8 cellular contexts compared by ENCODE assay signal in the genomic region with DNA sequence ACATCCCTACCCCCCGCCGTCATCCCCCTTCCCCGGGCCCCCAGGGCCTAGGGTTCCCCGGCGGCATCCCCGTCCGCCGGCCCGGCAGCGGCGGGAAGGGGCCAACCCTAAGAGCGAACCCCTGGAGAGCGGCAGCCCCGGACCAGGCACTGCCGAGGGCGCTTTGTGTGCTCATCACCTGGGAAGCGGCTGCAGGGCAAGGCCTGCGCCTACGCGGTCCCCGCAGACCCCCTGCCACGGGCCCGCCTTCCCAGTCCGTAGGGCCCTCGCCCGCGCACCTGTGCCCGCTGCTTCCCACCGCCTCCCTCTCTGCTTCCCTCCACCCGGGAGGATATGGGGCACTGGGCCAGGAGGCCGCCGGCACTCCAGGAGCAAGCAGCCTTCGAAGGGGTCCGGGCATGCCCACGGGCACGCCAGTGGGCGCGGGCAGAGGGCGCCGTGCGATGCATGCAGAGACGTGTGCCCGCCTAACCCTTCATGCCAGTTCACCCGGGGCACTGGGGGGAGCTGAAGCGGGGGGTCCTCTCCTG. TPM values are rescaled to one million over a fixed set of nuclear protein-coding genes. Genes with fewer than 3 reads are reported as not detected.
DNase-seq lines count a peak whose midpoint lies in the region; ATAC-seq and TF ChIP-seq lines count a peak whose summit lies in the region.

No MANE protein-coding gene starts in this region.

- ATAC-seq in activated naive CD8-positive, alpha-beta T cell treated with anti-CD3 and anti-CD28 coated beads, Interleukin-2, amount 10 ng/mL, durations not matched to agents 7 days and 5 days (ENCODE audit: low read depth), result peak; percentile 2
- no peak for ATAC-seq in memory B cell (ENCODE audit: low read depth)
- no peak for ATAC-seq in GM21526 (IDR thresholded peaks at IDR 0.05; ENCODE audit: low FRiP score, unreplicated experiment)

- peak overlapping the region; percentile 69 to 76 for H3K4me3 Mint-ChIP-seq in CD14-positive monocyte
- H3K4me3 Mint-ChIP-seq in HFFc6, result peak overlapping the region; percentile 88
- peak overlapping the region; percentile 83 for H3K4me3 Mint-ChIP-seq in activated naive CD8-positive, alpha-beta T cell treated with anti-CD3 and anti-CD28 coated beads, Interleukin-2, amount 10 ng/mL, durations not matched to agents 7 days and 5 days
- H3K4me3 Mint-ChIP-seq in memory B cell, result peak overlapping the region; percentile 93

- intact Hi-C loops in CD14-positive monocyte (cut with micrococcal nuclease), result loop anchor here (2.0 to 5.0 kb wide), 2 partner anchors 160 to 163 kb away; no protein-coding TSS in a partner anchor

- H3K27me3 Mint-ChIP-seq in CD14-positive monocyte (ENCODE audit: low read depth in 3 of 3), result peaks cover 3 to 18% (median 8%) of the 10 kb centered on the region in 3 donors
- peaks cover 11% of the 10 kb centered on the region for H3K27me3 Mint-ChIP-seq in HFFc6 (ENCODE audit: insufficient read depth)
- H3K27me3 Mint-ChIP-seq in activated naive CD8-positive, alpha-beta T cell treated with anti-CD3 and anti-CD28 coated beads, Interleukin-2, amount 10 ng/mL, durations not matched to agents 7 days and 5 days, result no peaks in the 10 kb centered on the region
- H3K27me3 Mint-ChIP-seq in memory B cell, result no peaks in the 10 kb centered on the region

- peaks cover 6 to 19% of the 10 kb centered on the region in 2 donors for H3K36me3 Mint-ChIP-seq in CD14-positive monocyte
- peaks cover 8% of the 10 kb centered on the region for H3K36me3 Mint-ChIP-seq in HFFc6 (ENCODE audit: low read depth)
- H3K36me3 Mint-ChIP-seq in activated naive CD8-positive, alpha-beta T cell treated with anti-CD3 and anti-CD28 coated beads, Interleukin-2, amount 10 ng/mL, durations not matched to agents 7 days and 5 days, result peaks cover 2% of the 10 kb centered on the region
- peaks cover 4% of the 10 kb centered on the region for H3K36me3 Mint-ChIP-seq in memory B cell

- TF ChIP-seq CTCF in CD14-positive monocyte (IDR thresholded peaks at IDR 0.05) (no peak), HFFc6 (IDR thresholded peaks at IDR 0.05) (no peak)

- DNase-seq in CD14-positive monocyte (ENCODE audit: low spot score), result no peak
- no peak for DNase-seq in HFFc6
- DNase-seq in activated naive CD8-positive, alpha-beta T cell treated with anti-CD3 and anti-CD28 coated beads, Interleukin-2, amount 10 ng/mL, durations not matched to agents 7 days and 5 days, result no peak
- DNase-seq in memory B cell (ENCODE audit: low spot score in 2 of 2), result no peak
- no peak for DNase-seq in inferior parietal cortex (ENCODE audit: extremely low spot score)
- DNase-seq in pons (ENCODE audit: low spot score), result no peak
- DNase-seq in OCI-M1 (lab: John Stamatoyannopoulos, UW), result no peak

- peaks cover 0 to 29% (median 6%) of the 10 kb centered on the region in 7 donors for H3K9me3 Mint-ChIP-seq in CD14-positive monocyte
- 0 out of 2 replicates have a peak, but pooled peaks cover 4% of the 10 kb centered on the region for H3K9me3 Mint-ChIP-seq in HFFc6
- H3K9me3 Mint-ChIP-seq in activated naive CD8-positive, alpha-beta T cell treated with anti-CD3 and anti-CD28 coated beads, Interleukin-2, amount 10 ng/mL, durations not matched to agents 7 days and 5 days, result no peaks in the 10 kb centered on the region
- H3K9me3 Mint-ChIP-seq in memory B cell, result no peaks in the 10 kb centered on the region

- H3K27ac Mint-ChIP-seq in CD14-positive monocyte (peak overlapping the region in 5 of 7 donors; percentile 54 to 88 (median 65)), HFFc6 (no peak overlapping the region), memory B cell (peak overlapping the region; percentile 72)
- H3K27ac Mint-ChIP-seq in activated naive CD8-positive, alpha-beta T cell treated with anti-CD3 and anti-CD28 coated beads, Interleukin-2, amount 10 ng/mL, durations not matched to agents 7 days and 5 days, result peak overlapping the region; percentile 83

- POLR2A ChIA-PET in activated naive CD8-positive, alpha-beta T cell treated with anti-CD3 and anti-CD28 coated beads, Interleukin-2, amount 10 ng/mL, durations not matched to agents 7 days and 5 days (lab: Charles Lee), result interaction anchor here (1.2 kb wide), 1 partner anchor 26 kb away, joined by 3 read pairs; no protein-coding TSS in a partner anchor

- peaks cover 21% of the 10 kb centered on the region for H3K4me1 Mint-ChIP-seq in CD14-positive monocyte
- H3K4me1 Mint-ChIP-seq in HFFc6 (ENCODE audit: low read depth), result peaks cover 6% of the 10 kb centered on the region; the same call in 1 of the 2 replicates
- peaks cover 11% of the 10 kb centered on the region for H3K4me1 Mint-ChIP-seq in activated naive CD8-positive, alpha-beta T cell treated with anti-CD3 and anti-CD28 coated beads, Interleukin-2, amount 10 ng/mL, durations not matched to agents 7 days and 5 days
- peaks cover 10% of the 10 kb centered on the region for H3K4me1 Mint-ChIP-seq in memory B cell

RNA-seq across cellular contexts. Expression of a gene that starts 2.6 kb away (rescaled TPM):
- 100 to 1,000 TPM; 111 to 219 TPM for polyA plus RNA-seq in CD14-positive monocyte
- total RNA-seq in HFFc6 (2021; fragmentation: NEBNext Ultra II Directional; extraction: Animal tissue kit (Norgen Biotek cat#: 25700)), result 1,000 to 10,000 TPM; 2,260 to 2,886 (median 2,666) TPM
- 100 to 1,000 TPM; 985 to 994 TPM for total RNA-seq in activated naive CD8-positive, alpha-beta T cell treated with anti-CD3 and anti-CD28 coated beads, Interleukin-2, amount 10 ng/mL, durations not matched to agents 7 days and 5 days

RNA-seq across cellular contexts. Expression of a gene that starts 7.3 kb away (rescaled TPM):
- polyA plus RNA-seq in CD14-positive monocyte, result 10 to 100 TPM; 14.0 to 17.6 TPM
- 100 to 1,000 TPM in 4 of 6 experiments, 10 to 100 TPM in 2; 84.8 to 119 (median 108) TPM for total RNA-seq in HFFc6 (2021; fragmentation: NEBNext Ultra II Directional; extraction: Animal tissue kit (Norgen Biotek cat#: 25700))
- total RNA-seq in activated naive CD8-positive, alpha-beta T cell treated with anti-CD3 and anti-CD28 coated beads, Interleukin-2, amount 10 ng/mL, durations not matched to agents 7 days and 5 days, result 10 to 100 TPM; 66.1 to 68.1 TPM

RNA-seq across cellular contexts. Expression of a gene that starts 26.3 kb away (rescaled TPM):
- 1,000 to 10,000 TPM; 1,536 to 1,724 TPM for polyA plus RNA-seq in CD14-positive monocyte
- total RNA-seq in HFFc6 (2021; fragmentation: NEBNext Ultra II Directional; extraction: Animal tissue kit (Norgen Biotek cat#: 25700)), result 1,000 to 10,000 TPM; 1,764 to 1,978 (median 1,934) TPM
- 1,000 to 10,000 TPM; 2,867 to 2,975 TPM for total RNA-seq in activated naive CD8-positive, alpha-beta T cell treated with anti-CD3 and anti-CD28 coated beads, Interleukin-2, amount 10 ng/mL, durations not matched to agents 7 days and 5 days

RNA-seq across cellular contexts. Expression of a gene that starts 37.2 kb away (rescaled TPM):
- polyA plus RNA-seq in CD14-positive monocyte, result 10 to 100 TPM; 26.2 to 27.2 TPM
- 10 to 100 TPM; 74.8 to 96.3 (median 87.4) TPM for total RNA-seq in HFFc6 (2021; fragmentation: NEBNext Ultra II Directional; extraction: Animal tissue kit (Norgen Biotek cat#: 25700))
- total RNA-seq in activated naive CD8-positive, alpha-beta T cell treated with anti-CD3 and anti-CD28 coated beads, Interleukin-2, amount 10 ng/mL, durations not matched to agents 7 days and 5 days, result 10 to 100 TPM; 20.5 to 26.2 TPM

RNA-seq across cellular contexts. Expression of a gene that starts 39.5 kb away (rescaled TPM):
- polyA plus RNA-seq in CD14-positive monocyte, result 10 to 100 TPM; 21.7 to 21.9 TPM
- total RNA-seq in HFFc6 (2021; fragmentation: NEBNext Ultra II Directional; extraction: Animal tissue kit (Norgen Biotek cat#: 25700)), result 10 to 100 TPM; 13.0 to 17.3 (median 15.1) TPM
- 10 to 100 TPM; 94.7 to 95.3 TPM for total RNA-seq in activated naive CD8-positive, alpha-beta T cell treated with anti-CD3 and anti-CD28 coated beads, Interleukin-2, amount 10 ng/mL, durations not matched to agents 7 days and 5 days
